Comparison of ENCODE assay signal across 8 cellular contexts in genomic region chr9:26892251-26893029, GRCh38. TPM values are rescaled to one million over a fixed set of nuclear protein-coding genes. Genes with fewer than 3 reads are reported as not detected.
A peak's percentile ranks its signal among the peaks of the same experiment; 100 is the strongest.
DNase-seq lines count a peak whose midpoint lies in the region; ATAC-seq and TF ChIP-seq lines count a peak whose summit lies in the region.

Gene CAAP1 (minus strand): TSS chr9:26892802. CDS start chr9:26892715, 87 bp downstream.

- TF ChIP-seq CTCF in GM13976 (IDR thresholded peaks at IDR 0.05; ENCODE audit: borderline replicate concordance, control extremely low read depth, extremely low read depth, insufficient read depth, missing control alignments) (peak; percentile 51), vagina (IDR thresholded peaks at IDR 0.05) (no peak)

- H3K9me3 ChIP-seq in right cardiac atrium (ENCODE audit: control insufficient read depth, low read length), result no peaks in the 10 kb centered on the region
- no peaks in the 10 kb centered on the region for H3K9me3 ChIP-seq in vagina

- ATAC-seq in HG02870 (IDR thresholded peaks at IDR 0.05; ENCODE audit: unreplicated experiment) (peak; percentile 88), right cardiac atrium (peak; percentile 99 to 100)

- peak within 1 kb of the TSS; percentile 94 for H3K27ac ChIP-seq in right cardiac atrium (ENCODE audit: low read length)
- peak within 1 kb of the TSS; percentile 89 for H3K27ac ChIP-seq in vagina

- in situ Hi-C loops in GM13976 (cut with MboI; ENCODE audit: low sequenced_read_pairs, unreplicated experiment), result no loop called here

- under 1% methylated on average over 70 of the region's 70 CpGs for WGBS in right cardiac atrium

- no peak for TF ChIP-seq POLR2A in vagina (IDR thresholded peaks at IDR 0.05)

- H3K27me3 ChIP-seq in right cardiac atrium (ENCODE audit: control insufficient read depth, insufficient read depth) (no peaks in the 10 kb centered on the region), vagina (no peaks in the 10 kb centered on the region)

- intact Hi-C loops in right cardiac atrium (cut with DNase I), result loop anchor here in 2 of 4 donors (5.0 to 10.0 kb wide), 2 partner anchors 52 to 55 kb away; partner anchors contain the start of gene PLAA (in 2 of the 2)
- intact Hi-C loops in vagina (cut with DNase I), result loop anchor here (10.0 kb wide), 1 partner anchor 52 kb away; the partner anchor contains the start of gene PLAA

- peaks cover 2% of the 10 kb centered on the region for H3K4me1 ChIP-seq in right cardiac atrium (ENCODE audit: control insufficient read depth, insufficient read depth, low read length)
- peaks cover 19% of the 10 kb centered on the region for H3K4me1 ChIP-seq in vagina

- H3K4me3 ChIP-seq in right cardiac atrium (ENCODE audit: low read length) (peak within 1 kb of the TSS; percentile 78), vagina (peak within 1 kb of the TSS; percentile 84 to 95)

- H3K36me3 ChIP-seq in vagina, result no peaks in the 10 kb centered on the region

- peak; percentile 93 for DNase-seq in GM13976 (ENCODE audit: low spot score)
- DNase-seq in NCI-H146 (lab: John Stamatoyannopoulos, UW), result peak; percentile 97
- peak; percentile 81 to 97 (median 89) for DNase-seq in T-helper 2 cell
- DNase-seq in anterior cingulate cortex (lab: John Stamatoyannopoulos, UW), result peak; percentile 53 to 95 (median 85)
- peak; percentile 96 to 98 (median 98) for DNase-seq in right cardiac atrium
- peak; percentile 93 for DNase-seq in putamen (ENCODE audit: low spot score)
- DNase-seq in vagina (ENCODE audit: extremely low spot score in 2 of 2), result peak in 1 of 2 donors; percentile 92

RNA-seq across cellular contexts. Expression of gene CAAP1, which starts in this region (rescaled TPM):
- total RNA-seq in right cardiac atrium (10 to 100 TPM; 12.2 to 14.3 (median 13.5) TPM), vagina (10.6 TPM)
- 5.9 TPM for polyA plus RNA-seq in right cardiac atrium
